ENCODE assay signal across 8 cellular contexts in the genomic region with DNA sequence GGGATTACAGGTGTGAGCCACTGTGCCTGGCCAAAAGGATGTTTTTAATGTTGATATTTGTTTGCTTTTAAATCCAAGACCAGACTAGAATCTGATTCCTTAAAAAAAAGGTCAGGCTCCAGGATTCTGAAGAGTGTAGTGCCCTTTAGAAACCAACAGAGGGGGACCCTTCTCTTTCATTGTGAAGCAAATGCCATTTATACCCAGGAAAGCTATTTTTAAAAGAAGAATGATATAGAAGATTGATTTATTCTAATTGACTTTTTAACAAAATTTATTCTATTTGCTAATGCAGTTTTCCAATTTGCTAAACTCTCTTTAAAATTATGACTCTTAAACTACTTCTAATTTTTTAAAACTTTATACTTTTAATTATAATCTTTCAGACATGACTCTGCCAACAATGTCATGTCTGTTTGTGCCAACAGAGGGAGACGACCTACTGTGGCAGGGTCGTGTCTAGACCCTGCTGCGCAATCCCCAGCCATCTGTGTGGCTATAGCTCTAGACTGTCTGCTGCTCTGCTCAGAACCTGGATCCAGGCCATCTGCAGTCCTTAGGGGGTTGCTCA.
DNase-seq lines count a peak whose midpoint lies in the region; ATAC-seq, FAIRE-seq and TF ChIP-seq lines count a peak whose summit lies in the region.

No MANE protein-coding gene starts in this region.

- no peak for TF ChIP-seq EP300 in upper lobe of left lung (IDR thresholded peaks at IDR 0.05)

- H3K9me3 Mint-ChIP-seq in activated T-cell treated with anti-CD3 and anti-CD28 coated beads, Interleukin-2, amount 50 U/mL, for 4 hours = no peaks in the 10 kb centered on the region

- no peak overlapping the region for H3K4me3 Mint-ChIP-seq in activated T-cell treated with anti-CD3 and anti-CD28 coated beads, Interleukin-2, amount 50 U/mL, for 4 hours

- no peaks in the 10 kb centered on the region for H3K27me3 Mint-ChIP-seq in activated T-cell treated with anti-CD3 and anti-CD28 coated beads, Interleukin-2, amount 50 U/mL, for 4 hours (ENCODE audit: low read depth)

- H3K36me3 Mint-ChIP-seq in activated T-cell treated with anti-CD3 and anti-CD28 coated beads, Interleukin-2, amount 50 U/mL, for 4 hours (ENCODE audit: insufficient read depth) = no peaks in the 10 kb centered on the region

- DNase-seq in AG10803 (ENCODE audit: low read depth) (peak; percentile 66), NCI-H1105 treated with DMSO at 0.1 percent for 48 hours (lab: John Stamatoyannopoulos, UW) (peak; percentile 69), left ventricle myocardium superior (peak; percentile 35), upper lobe of left lung (no peak), inferior parietal cortex (ENCODE audit: extremely low spot score) (no peak)
- no peak for DNase-seq in activated T-cell treated with anti-CD3 and anti-CD28 coated beads, Interleukin-2, amount 50 U/mL, for 4 hours

- WGBS in upper lobe of left lung, 2 donors = 41% methylated on average over 3 of the region's 3 CpGs

- H3K27ac ChIP-seq in upper lobe of left lung = no peak overlapping the region

- peak; percentile 91 for FAIRE-seq in TTC549 (lab: Jason Lieb, UNC)

- no peaks in the 10 kb centered on the region for H3K27me3 ChIP-seq in upper lobe of left lung

- H3K4me3 ChIP-seq in AG10803 (ENCODE audit: low read length) (no peak overlapping the region), upper lobe of left lung (no peak overlapping the region)

- H3K9me3 ChIP-seq in upper lobe of left lung = no peaks in the 10 kb centered on the region

- H3K36me3 ChIP-seq in upper lobe of left lung = peaks cover 0 to 87% (median 12%) of the 10 kb centered on the region in 4 donors

- intact Hi-C loops in left ventricle myocardium superior (cut with micrococcal nuclease) = no loop called here

- no peak for TF ChIP-seq POLR2A in upper lobe of left lung (IDR thresholded peaks at IDR 0.05)

- TF ChIP-seq CTCF in AG10803 (conservative IDR thresholded peaks at IDR 0.05; ENCODE audit: low read length) (peak; percentile 85), upper lobe of left lung (IDR thresholded peaks at IDR 0.05) (peak in 4 of 6 experiments; percentile 21 to 41 (median 32))

- no peaks in the 10 kb centered on the region for H3K4me1 ChIP-seq in upper lobe of left lung

- H3K4me1 Mint-ChIP-seq in activated T-cell treated with anti-CD3 and anti-CD28 coated beads, Interleukin-2, amount 50 U/mL, for 4 hours (ENCODE audit: low read depth) = no peaks in the 10 kb centered on the region

- ATAC-seq in GM18519 (IDR thresholded peaks at IDR 0.05; ENCODE audit: low FRiP score, unreplicated experiment) (peak; percentile 50), left ventricle myocardium superior (peak; percentile 51), upper lobe of left lung (ENCODE audit: low FRiP score in 2 of 2) (peak in 1 of 2 donors; percentile 47)
- no peak for ATAC-seq in activated T-cell treated with anti-CD3 and anti-CD28 coated beads, Interleukin-2, amount 50 U/mL, for 4 hours

Comparison
In these comparisons a context has a peak if more than half of its experiments do, and no peak if none do; other contexts are left out.
1. DNase-seq: peak in AG10803 (single experiment), NCI-H1105 treated with DMSO at 0.1 percent for 48 hours (single experiment) and left ventricle myocardium superior (single experiment); none in upper lobe of left lung (0 of 2), inferior parietal cortex (single experiment) and activated T-cell treated with anti-CD3 and anti-CD28 coated beads, Interleukin-2, amount 50 U/mL, for 4 hours (single experiment).
2. ATAC-seq: peak in GM18519 (single experiment) and left ventricle myocardium superior (single experiment); none in activated T-cell treated with anti-CD3 and anti-CD28 coated beads, Interleukin-2, amount 50 U/mL, for 4 hours (0 of 2).